ENCODE assay signal across 13 cellular contexts in genomic region chr17:28240688-28241340, GRCh38.
DNase-seq lines count a peak whose midpoint lies in the region; ATAC-seq and TF ChIP-seq lines count a peak whose summit lies in the region.
"Had no signal": no experiment of that assay in that cellular context is flagged by ENCODE, and none has a peak within 500 bp of the region (broad histone marks: within the 10 kb centered on the region; RNA-seq: fewer than 3 reads in every experiment).

No MANE protein-coding gene starts in this region.

- no peak for TF ChIP-seq POLR2A in body of pancreas (IDR thresholded peaks at IDR 0.05)
- TF ChIP-seq POLR2A in spleen (IDR thresholded peaks at IDR 0.05) = no peak

- no peaks in the 10 kb centered on the region for H3K36me3 Mint-ChIP-seq in MCF 10A (ENCODE audit: insufficient read depth, unreplicated experiment)
- H3K36me3 Mint-ChIP-seq: CD14-positive monocyte; CD8-positive, alpha-beta T cell had no signal

- ATAC-seq in body of pancreas (peak; percentile 85), lung (ENCODE audit: insufficient read depth, low FRiP score) (no peak)
- ATAC-seq: CD8-positive, alpha-beta T cell; HCT116 had no signal

- TF ChIP-seq CTCF in body of pancreas (IDR thresholded peaks at IDR 0.05) = no peak
- no peak for TF ChIP-seq CTCF in lung (IDR thresholded peaks at IDR 0.05; ENCODE audit: control extremely low read depth, extremely low read depth)
- TF ChIP-seq CTCF in spleen (IDR thresholded peaks at IDR 0.05 in 8 of 11, conservative IDR thresholded peaks at IDR 0.05 in 3 of 11) = no peak
- TF ChIP-seq CTCF in MCF 10A (IDR thresholded peaks at IDR 0.05; ENCODE audit: unreplicated experiment) = no peak

- DNase-seq in body of pancreas = peak in 3 of 4 donors; percentile 48 to 61 (median 51)
- peak; percentile 68 for DNase-seq in lung (ENCODE audit: low spot score)
- DNase-seq in spleen = peak; percentile 70
- no peak for DNase-seq in effector CD8-positive, alpha-beta T cell (lab: John Stamatoyannopoulos, UW)
- DNase-seq in head of caudate nucleus = no peak
- no peak for DNase-seq in MCF 10A (ENCODE audit: unreplicated experiment)
- DNase-seq: CD8-positive, alpha-beta T cell; COR-L47; DND-41; GDM1 had no signal

- H3K27me3 Mint-ChIP-seq in MCF 10A (ENCODE audit: insufficient read depth, unreplicated experiment) = peaks cover 5% of the 10 kb centered on the region

- POLR2A ChIA-PET in MCF 10A (lab: Yijun Ruan, JAX) = interaction anchor here (1.4 kb wide), 1 partner anchor 78 kb away, joined by 4 read pairs; the partner anchor contains the start of gene TMEM97

- no peak overlapping the region for H3K27ac Mint-ChIP-seq in MCF 10A (ENCODE audit: low read depth, unreplicated experiment)
- H3K27ac Mint-ChIP-seq: CD8-positive, alpha-beta T cell had no signal

- 43 to 54% methylated on average over 8 of the region's 8 CpGs for WGBS in body of pancreas, 2 donors
- 68 to 83% methylated on average over 8 of the region's 8 CpGs for WGBS in lung, 2 donors
- 64 to 75% (median 68%) methylated on average over 6 to 8 of the region's 8 CpGs for WGBS in spleen, 5 donors

- peak overlapping the region in 3 of 4 donors; percentile 77 to 82 (median 81) for H3K27ac ChIP-seq in body of pancreas
- no peak overlapping the region for H3K27ac ChIP-seq in lung (ENCODE audit: low read depth in 1 of 2, low read length in 1 of 2)
- peak overlapping the region in 1 of 8 donors; percentile 17 for H3K27ac ChIP-seq in spleen
- H3K27ac ChIP-seq: A549 had no signal

- H3K36me3 ChIP-seq in body of pancreas (replicated peaks in 1 of 2; ENCODE audit: insufficient read depth in 1 of 2, low read depth in 2 of 2) (no peaks in the 10 kb centered on the region), lung (ENCODE audit: control insufficient read depth in 2 of 2, insufficient read depth in 2 of 2, low read length in 2 of 2) (no peaks in the 10 kb centered on the region), spleen (no peaks in the 10 kb centered on the region)

- no TSS peak for BruUV-seq in MCF 10A (replicated peaks; lab: Mats Ljungman, UMichigan)

- H3K9me3 Mint-ChIP-seq in MCF 10A (ENCODE audit: unreplicated experiment) = no peaks in the 10 kb centered on the region
- H3K9me3 Mint-ChIP-seq: CD8-positive, alpha-beta T cell had no signal

- no peaks in the 10 kb centered on the region for H3K4me1 Mint-ChIP-seq in MCF 10A (ENCODE audit: insufficient read depth, unreplicated experiment)
- H3K4me1 Mint-ChIP-seq: CD14-positive monocyte had no signal

- CTCF ChIA-PET in MCF 10A (lab: Yijun Ruan, JAX) = interaction anchor here (0.6 to 4.0 kb wide), 8 partner anchors 12 to 93 kb away, joined by 3 to 28 read pairs (median 6); no protein-coding TSS in a partner anchor

- H3K4me3 ChIP-seq in body of pancreas = no peak overlapping the region
- no peak overlapping the region for H3K4me3 ChIP-seq in lung
- H3K4me3 ChIP-seq in spleen = no peak overlapping the region
- H3K4me3 ChIP-seq: A549 had no signal

- H3K27me3 ChIP-seq in body of pancreas (no peaks in the 10 kb centered on the region), lung (ENCODE audit: control insufficient read depth, insufficient read depth) (no peaks in the 10 kb centered on the region), spleen (replicated peaks in 1 of 7) (no peaks in the 10 kb centered on the region)

- no peaks in the 10 kb centered on the region for H3K9me3 ChIP-seq in body of pancreas
- H3K9me3 ChIP-seq in lung (ENCODE audit: control insufficient read depth in 2 of 2, insufficient read depth in 1 of 2, low read length in 1 of 2) = no peaks in the 10 kb centered on the region
- H3K9me3 ChIP-seq in spleen = no peaks in the 10 kb centered on the region
- H3K9me3 ChIP-seq: A549 had no signal

- H3K4me1 ChIP-seq in body of pancreas (peaks cover 80% of the 10 kb centered on the region), lung (ENCODE audit: control insufficient read depth in 2 of 2, insufficient read depth in 2 of 2, low read length in 2 of 2) (no peaks in the 10 kb centered on the region), spleen (peaks cover 0 to 10% (median 0%) of the 10 kb centered on the region in 6 donors)
- H3K4me1 ChIP-seq: A549 had no signal

- intact Hi-C loops in body of pancreas (cut with DNase I) = loop anchor here (10.0 kb wide), 1 partner anchor 446 kb away; no protein-coding TSS in a partner anchor
- intact Hi-C loops in spleen (cut with DNase I; ENCODE audit: low total_unique reads) = no loop called here
- intact Hi-C loops in head of caudate nucleus (cut with DNase I) = loop anchor here (10.0 kb wide), 1 partner anchor 356 kb away; no protein-coding TSS in a partner anchor
- intact Hi-C loops in MCF 10A (cut with micrococcal nuclease) = no loop called here

- no peak overlapping the region for H3K4me3 Mint-ChIP-seq in MCF 10A (ENCODE audit: unreplicated experiment)
- H3K4me3 Mint-ChIP-seq: CD14-positive monocyte; CD8-positive, alpha-beta T cell had no signal

Comparison
In these comparisons a context has a peak if more than half of its experiments do, and no peak if none do; other contexts are left out.
1. DNase-seq: peak in body of pancreas (3 of 4), lung (single experiment) and spleen (single experiment); none in effector CD8-positive, alpha-beta T cell (single experiment), head of caudate nucleus (0 of 42) and MCF 10A (single experiment).
2. H3K27ac ChIP-seq: peak in body of pancreas (3 of 4); none in lung (0 of 2).
3. intact Hi-C loops: an anchor here in body of pancreas (10.0 kb wide) and head of caudate nucleus (10.0 kb wide); none called in spleen and MCF 10A.